In the genomic region with DNA sequence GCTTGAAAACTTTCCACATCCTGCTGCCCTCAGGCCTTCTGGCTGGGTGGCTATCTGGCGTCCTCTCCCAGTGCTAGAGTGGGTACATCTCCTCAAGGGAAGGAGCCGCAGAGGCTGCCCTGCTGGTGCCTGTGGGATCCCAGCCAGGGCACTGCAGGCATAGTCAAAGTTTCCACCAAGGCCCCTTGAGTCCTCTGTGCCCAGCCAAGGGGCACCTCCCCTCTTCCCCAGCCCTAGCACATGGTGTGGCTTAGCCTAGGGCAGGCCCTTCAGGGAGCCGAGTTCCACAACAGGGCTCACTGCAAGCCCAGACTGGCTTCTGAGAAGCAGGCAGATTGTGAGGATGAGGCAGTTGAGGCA, we compare ENCODE assay signal across 13 cellular contexts.
DNase-seq lines count a peak whose midpoint lies in the region; ATAC-seq and TF ChIP-seq lines count a peak whose summit lies in the region.
"Had no signal": no experiment of that assay in that cellular context is flagged by ENCODE, and none has a peak within 500 bp of the region (broad histone marks: within the 10 kb centered on the region; RNA-seq: fewer than 3 reads in every experiment).

No MANE protein-coding gene starts in this region.

- H3K4me3 ChIP-seq in neutrophil (ENCODE audit: low read depth in 1 of 2, low read length in 1 of 2) = peak overlapping the region; percentile 69 to 74

- H3K27ac ChIP-seq in neutrophil = peak overlapping the region; percentile 90

- no peaks in the 10 kb centered on the region for H3K27me3 Mint-ChIP-seq in stimulated activated naive CD8-positive, alpha-beta T cell treated with anti-CD3 and anti-CD28 coated beads, Interleukin-15, amount 100 ng/mL, for 72 hours
- H3K27me3 Mint-ChIP-seq in endothelial cell (ENCODE audit: unreplicated experiment) = peaks cover 25% of the 10 kb centered on the region

- H3K4me3 Mint-ChIP-seq in stimulated activated naive CD8-positive, alpha-beta T cell treated with anti-CD3 and anti-CD28 coated beads, Interleukin-15, amount 100 ng/mL, for 72 hours = no peak overlapping the region
- no peak overlapping the region for H3K4me3 Mint-ChIP-seq in endothelial cell (ENCODE audit: unreplicated experiment)
- H3K4me3 Mint-ChIP-seq: activated B cell treated with CpG ODN at 0.5 μM for 24 hours, memory B cell had no signal

- peak; percentile 29 for ATAC-seq in stimulated activated naive CD8-positive, alpha-beta T cell treated with anti-CD3 and anti-CD28 coated beads, Interleukin-15, Interleukin-2, amounts not matched to agents 100 U/mL and 50 U/mL, for 24 hours
- ATAC-seq in stimulated activated naive CD8-positive, alpha-beta T cell treated with anti-CD3 and anti-CD28 coated beads, Interleukin-15, amount 100 ng/mL, for 72 hours = no peak

- peaks cover 66% of the 10 kb centered on the region for H3K4me1 Mint-ChIP-seq in stimulated activated naive CD8-positive, alpha-beta T cell treated with anti-CD3 and anti-CD28 coated beads, Interleukin-15, amount 100 ng/mL, for 72 hours
- peaks cover 38% of the 10 kb centered on the region for H3K4me1 Mint-ChIP-seq in endothelial cell (ENCODE audit: unreplicated experiment)

- peaks cover 61% of the 10 kb centered on the region in 2 experiments for H3K4me1 ChIP-seq in neutrophil (ENCODE audit: control insufficient read depth in 1 of 2, insufficient read depth in 1 of 2, low read depth in 1 of 2, low read length in 1 of 2)

- DNase-seq in stimulated activated naive CD8-positive, alpha-beta T cell treated with anti-CD3 and anti-CD28 coated beads, Interleukin-15, Interleukin-2, amounts not matched to agents 100 U/mL and 50 U/mL, for 24 hours = no peak
- no peak for DNase-seq in stimulated activated naive CD8-positive, alpha-beta T cell treated with anti-CD3 and anti-CD28 coated beads, Interleukin-15, amount 100 ng/mL, for 72 hours
- DNase-seq in fibroblast of gingiva (ENCODE audit: low read depth) (peak; percentile 72), endothelial cell (ENCODE audit: low spot score) (no peak), retina (no peak), DMS79 (lab: John Stamatoyannopoulos, UW) (no peak)
- no peak for DNase-seq in activated CD4-positive, CD25-positive, alpha-beta regulatory T cell (lab: John Stamatoyannopoulos, UW)
- DNase-seq: activated B cell treated with CpG ODN at 0.5 μM for 24 hours; activated naive CD4-positive, alpha-beta T cell treated with Interleukin-2 at 50 U/mL for 16 hours; NCI-H2029; stimulated activated CD4-positive, alpha-beta T cell treated with anti-CD3 and anti-CD28 coated beads, Interleukin-1b, Interleukin-23, amount 100 ng/mL, for 48 hours had no signal

- H3K9me3 Mint-ChIP-seq in stimulated activated naive CD8-positive, alpha-beta T cell treated with anti-CD3 and anti-CD28 coated beads, Interleukin-15, amount 100 ng/mL, for 72 hours = no peaks in the 10 kb centered on the region
- H3K9me3 Mint-ChIP-seq in endothelial cell (ENCODE audit: unreplicated experiment) = no peaks in the 10 kb centered on the region
- H3K9me3 Mint-ChIP-seq: activated B cell treated with CpG ODN at 0.5 μM for 24 hours, memory B cell had no signal

- H3K36me3 ChIP-seq in neutrophil = peaks cover 7% of the 10 kb centered on the region

- peaks cover 59% of the 10 kb centered on the region for H3K36me3 Mint-ChIP-seq in endothelial cell (ENCODE audit: low read depth, unreplicated experiment)
- H3K36me3 Mint-ChIP-seq: memory B cell had no signal

- H3K27ac Mint-ChIP-seq in stimulated activated naive CD8-positive, alpha-beta T cell treated with anti-CD3 and anti-CD28 coated beads, Interleukin-15, amount 100 ng/mL, for 72 hours = no peak overlapping the region
- no peak overlapping the region for H3K27ac Mint-ChIP-seq in endothelial cell (ENCODE audit: unreplicated experiment)
- H3K27ac Mint-ChIP-seq: activated B cell treated with CpG ODN at 0.5 μM for 24 hours, memory B cell had no signal

- H3K27me3 ChIP-seq in neutrophil = no peaks in the 10 kb centered on the region

- H3K9me3 ChIP-seq in neutrophil = no peaks in the 10 kb centered on the region

- no peak for TF ChIP-seq CTCF in neutrophil (IDR thresholded peaks at IDR 0.05)
- TF ChIP-seq CTCF in endothelial cell (IDR thresholded peaks at IDR 0.05; ENCODE audit: unreplicated experiment) = no peak
